In the genomic region with DNA sequence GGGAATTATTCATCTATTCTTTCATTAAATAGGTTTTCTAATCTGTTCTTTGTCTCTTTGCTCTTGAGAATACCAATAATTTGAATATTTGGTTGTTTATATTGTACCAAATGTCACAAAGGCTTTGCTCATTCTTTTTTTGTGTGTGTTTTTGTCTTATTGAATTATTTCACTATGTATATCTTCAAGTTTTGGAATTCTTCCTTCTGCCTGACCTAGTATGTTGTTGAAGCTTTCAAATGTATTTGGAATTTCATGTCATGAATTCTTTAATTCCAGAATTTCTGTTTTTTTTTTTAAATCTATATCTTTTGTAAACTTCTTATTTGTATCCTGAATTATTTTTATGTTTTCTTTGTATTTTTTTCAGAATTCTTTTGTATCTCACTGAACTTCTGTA, we compare ENCODE assay signal across 29 cellular contexts.
"Had no signal": no experiment of that assay in that cellular context is flagged by ENCODE, and none has a peak within 500 bp of the region (broad histone marks: within the 10 kb centered on the region; RNA-seq: fewer than 3 reads in every experiment).

No MANE protein-coding gene starts in this region.

- FAIRE-seq: pancreas, small intestine, urothelium cell line had no signal

- H3K36me3 Mint-ChIP-seq: stimulated activated effector memory CD8-positive, alpha-beta T cell treated with anti-CD3 and anti-CD28 coated beads, Interleukin-12 subunit alpha, Interleukin-12 subunit beta, amount 100 ng/mL, for 72 hours had no signal

- H3K36me3 ChIP-seq: neutrophil, pancreas, right lobe of liver, sigmoid colon, stomach, thoracic aorta, thyroid gland, tibial nerve, upper lobe of left lung, vagina had no signal

- H3K4me1 ChIP-seq: pancreas, psoas muscle, right lobe of liver, sigmoid colon, stomach, thyroid gland, tibial nerve, upper lobe of left lung, vagina had no signal

- H3K9me3 ChIP-seq: pancreas, psoas muscle, right lobe of liver, thyroid gland had no signal

- H3K4me3 ChIP-seq: pancreas, psoas muscle, right lobe of liver, sigmoid colon, stomach, thoracic aorta, thyroid gland, tibial nerve, upper lobe of left lung, vagina had no signal

- H3K4me3 Mint-ChIP-seq: naive thymus-derived CD4-positive, alpha-beta T cell; natural killer cell; nephron; neural crest cell; stimulated activated effector memory CD8-positive, alpha-beta T cell treated with anti-CD3 and anti-CD28 coated beads, Interleukin-12 subunit alpha, Interleukin-12 subunit beta, amount 100 ng/mL, for 72 hours; stimulated activated naive B cell treated with anti-CD40 and anti-IgM and Interleukin-4, amounts not matched to agents 10 μg/mL and 1 μg/mL and 100 μg/mL, for 72 hours; stimulated activated naive CD8-positive, alpha-beta T cell treated with anti-CD3 and anti-CD28 coated beads, Interleukin-15, Interleukin-2, amounts not matched to agents 100 ng/mL and 50 ng/mL, for 24 hours had no signal

- H3K27ac ChIP-seq: neutrophil, pancreas, psoas muscle, right lobe of liver, sigmoid colon, stomach, thoracic aorta, thyroid gland, tibial nerve, upper lobe of left lung, vagina had no signal

- H3K4me1 Mint-ChIP-seq: natural killer cell, nephron, neural crest cell had no signal

- H3K27me3 Mint-ChIP-seq: stimulated activated naive B cell treated with anti-CD40 and anti-IgM and Interleukin-4, amounts not matched to agents 10 μg/mL and 1 μg/mL and 100 μg/mL, for 72 hours had no signal

- DNase-seq: naive thymus-derived CD4-positive, alpha-beta T cell; natural killer cell; nucleus accumbens; pancreas; psoas muscle; right cardiac atrium; right lobe of liver; sigmoid colon; small intestine; stimulated activated CD4-positive, alpha-beta T cell treated with anti-CD3 and anti-CD28 coated beads, Interleukin-15, amount 100 ng/mL, for 24 hours; stimulated activated CD4-positive, alpha-beta T cell treated with anti-CD3 and anti-CD28 coated beads, Interleukin-2, amount 100 ng/mL, for 24 hours; stimulated activated CD4-positive, alpha-beta T cell treated with anti-CD3 and anti-CD28 coated beads, Interleukin-2, amount 100 ng/mL, for 48 hours; stimulated activated CD4-positive, alpha-beta T cell treated with anti-CD3 and anti-CD28 coated beads, Interleukin-4, amount 100 ng/mL, for 24 hours; stimulated activated naive B cell treated with anti-CD40 and anti-IgM and Interleukin-4, amounts not matched to agents 10 μg/mL and 1 μg/mL and 100 μg/mL, for 72 hours; stimulated activated naive CD4-positive, alpha-beta T cell treated with Interleukin-2 at 50 U/mL for 16 hours; stomach; thyroid gland; trophoblast cell; upper lobe of left lung had no signal

- H3K27ac Mint-ChIP-seq: naive thymus-derived CD4-positive, alpha-beta T cell; natural killer cell; nephron; progenitor cell of endocrine pancreas; stimulated activated effector memory CD8-positive, alpha-beta T cell treated with anti-CD3 and anti-CD28 coated beads, Interleukin-12 subunit alpha, Interleukin-12 subunit beta, amount 100 ng/mL, for 72 hours; stimulated activated naive B cell treated with anti-CD40 and anti-IgM and Interleukin-4, amounts not matched to agents 10 μg/mL and 1 μg/mL and 100 μg/mL, for 72 hours; stimulated activated naive CD8-positive, alpha-beta T cell treated with anti-CD3 and anti-CD28 coated beads, Interleukin-15, Interleukin-2, amounts not matched to agents 100 ng/mL and 50 ng/mL, for 24 hours had no signal
